ENCODE assay signal across 8 cellular contexts in the genomic region with DNA sequence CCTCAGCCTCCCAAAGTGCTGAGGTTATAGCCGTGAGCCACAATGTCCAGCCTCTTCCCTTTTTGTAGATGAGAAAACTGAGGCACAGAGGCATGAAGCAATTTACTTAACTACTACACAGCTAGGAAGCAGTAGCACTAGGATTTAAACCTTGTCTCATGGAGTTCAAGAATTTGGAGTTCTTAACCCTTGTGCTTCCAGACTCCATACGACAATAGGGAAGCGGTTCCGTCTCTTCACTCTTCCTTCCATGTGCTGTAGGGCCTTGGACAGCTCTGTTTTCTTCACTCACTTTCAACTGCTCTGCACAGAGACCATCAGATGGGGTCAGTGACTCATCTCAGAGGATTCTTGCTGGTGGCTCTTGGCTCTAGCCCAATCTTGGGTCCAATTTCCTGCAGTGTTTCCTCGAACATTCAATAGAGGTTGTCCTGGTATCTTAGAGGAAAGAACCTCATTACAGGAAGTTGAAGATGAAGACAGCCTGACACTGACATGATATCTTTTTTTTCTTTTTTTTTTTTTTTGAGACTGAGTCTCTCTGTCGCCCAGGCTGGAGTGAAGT. TPM values are rescaled to one million over a fixed set of nuclear protein-coding genes. Genes with fewer than 3 reads are reported as not detected.
A peak's percentile ranks its signal among the peaks of the same experiment; 100 is the strongest.
DNase-seq lines count a peak whose midpoint lies in the region; TF ChIP-seq lines count a peak whose summit lies in the region.
"Had no signal": no experiment of that assay in that cellular context is flagged by ENCODE, and none has a peak within 500 bp of the region (broad histone marks: within the 10 kb centered on the region; RNA-seq: fewer than 3 reads in every experiment).

No MANE protein-coding gene starts in this region.

- no peaks in the 10 kb centered on the region for H3K36me3 Mint-ChIP-seq in osteocyte (ENCODE audit: unreplicated experiment)

- no peak for TF ChIP-seq POLR2A in breast epithelium (IDR thresholded peaks at IDR 0.05)
- no peak for TF ChIP-seq POLR2A in ovary (IDR thresholded peaks at IDR 0.05)

- H3K9me3 ChIP-seq in breast epithelium: no peaks in the 10 kb centered on the region
- H3K9me3 ChIP-seq in ovary: no peaks in the 10 kb centered on the region

- H3K4me1 ChIP-seq in breast epithelium: no peaks in the 10 kb centered on the region
- no peaks in the 10 kb centered on the region for H3K4me1 ChIP-seq in ovary (ENCODE audit: insufficient read depth)

- no peaks in the 10 kb centered on the region for H3K27me3 ChIP-seq in breast epithelium
- no peaks in the 10 kb centered on the region for H3K27me3 ChIP-seq in ovary

- H3K27ac ChIP-seq in breast epithelium: peak overlapping the region; percentile 48 to 61
- H3K27ac ChIP-seq in ovary: no peak overlapping the region
- no peak overlapping the region for H3K27ac ChIP-seq in caudate nucleus (ENCODE audit: low read depth, low read length)
- H3K27ac ChIP-seq: KMS-11 had no signal

- no peak overlapping the region for H3K4me3 Mint-ChIP-seq in osteocyte (ENCODE audit: unreplicated experiment)

- TF ChIP-seq CTCF in breast epithelium (IDR thresholded peaks at IDR 0.05) (no peak), osteocyte (IDR thresholded peaks at IDR 0.05) (no peak), ovary (IDR thresholded peaks at IDR 0.05) (no peak)

- H3K4me3 ChIP-seq in breast epithelium: no peak overlapping the region
- no peak overlapping the region for H3K4me3 ChIP-seq in ovary

- H3K27ac Mint-ChIP-seq in osteocyte (ENCODE audit: unreplicated experiment): peak overlapping the region; percentile 19

- peaks cover 13% of the 10 kb centered on the region for H3K4me1 Mint-ChIP-seq in osteocyte (ENCODE audit: unreplicated experiment)

- peak; percentile 72 for DNase-seq in GM04503 (ENCODE audit: low read depth)
- DNase-seq in OCI-M1 (lab: John Stamatoyannopoulos, UW): peak; percentile 95
- peak in 1 of 2 donors; percentile 67 for DNase-seq in breast epithelium (ENCODE audit: low spot score in 2 of 2)
- DNase-seq in osteocyte (ENCODE audit: extremely low spot score, unreplicated experiment): no peak
- no peak for DNase-seq in cortex of kidney (lab: John Stamatoyannopoulos, UW)
- DNase-seq in ovary: no peak
- DNase-seq in caudate nucleus (lab: John Stamatoyannopoulos, UW): no peak

- H3K27me3 Mint-ChIP-seq in osteocyte (ENCODE audit: unreplicated experiment): no peaks in the 10 kb centered on the region

- WGBS in ovary, 3 donors: 31 to 45% (median 33%) methylated on average over 6 of the region's 6 CpGs

- intact Hi-C loops in breast epithelium (cut with DNase I; ENCODE audit: low total_unique reads): no loop called here
- intact Hi-C loops in ovary (cut with DNase I): no loop called here

- no peaks in the 10 kb centered on the region for H3K9me3 Mint-ChIP-seq in osteocyte (ENCODE audit: unreplicated experiment)

- H3K36me3 ChIP-seq in breast epithelium (no peaks in the 10 kb centered on the region), ovary (no peaks in the 10 kb centered on the region)

- no peak for TF ChIP-seq EP300 in ovary (IDR thresholded peaks at IDR 0.05)

RNA-seq across cellular contexts. Expression of a gene that starts 19.3 kb away (rescaled TPM):
- total RNA-seq in breast epithelium: 1 to 10 TPM; 2.3 to 5.7 (median 2.4) TPM
- not detected in 2 replicates for total RNA-seq in osteocyte
- total RNA-seq in ovary: 1 to 10 TPM in 6 of 7 donors, under 1 TPM in 1; 0.95 to 2.9 (median 2.0) TPM
- 10 to 100 TPM in 1 of 2 donors, under 1 TPM in 1; 0.90 to 13.1 TPM for polyA plus RNA-seq in ovary

RNA-seq across cellular contexts. Expression of a gene that starts 34.5 kb away (rescaled TPM):
- total RNA-seq in breast epithelium (10 to 100 TPM; 23.3 to 33.2 (median 29.8) TPM), osteocyte (36.4 and 37.1 TPM in 2 replicates), ovary (10 to 100 TPM; 20.5 to 43.2 (median 38.6) TPM)
- polyA plus RNA-seq in ovary: 10 to 100 TPM; 12.4 to 40.6 TPM

RNA-seq across cellular contexts. Expression of a gene that starts 42.8 kb away (rescaled TPM):
- total RNA-seq in breast epithelium (10 to 100 TPM; 10.7 to 14.7 (median 13.2) TPM), osteocyte (4.3 and 4.8 TPM in 2 replicates), ovary (10 to 100 TPM; 11.9 to 19.2 (median 12.9) TPM)
- polyA plus RNA-seq in ovary: 10 to 100 TPM in 1 of 2 donors, 1 to 10 TPM in 1; 8.4 to 11.4 TPM

RNA-seq across cellular contexts. Expression of a gene that starts 46.2 kb away (rescaled TPM):
- total RNA-seq in breast epithelium (10 to 100 TPM; 28.8 to 44.5 (median 40.6) TPM), osteocyte (41.2 and 42.5 TPM in 2 replicates), ovary (10 to 100 TPM; 13.1 to 38.9 (median 25.6) TPM)
- 10 to 100 TPM; 19.3 to 37.1 TPM for polyA plus RNA-seq in ovary

Comparison
In these comparisons a context has a peak if more than half of its experiments do, and no peak if none do; other contexts are left out.
1. DNase-seq: peak in GM04503 (single experiment) and OCI-M1 (single experiment); none in osteocyte (single experiment), cortex of kidney (single experiment), ovary (0 of 5) and caudate nucleus (0 of 61).
2. H3K27ac ChIP-seq: peak in breast epithelium (2 of 2); none in ovary (0 of 2) and caudate nucleus (single experiment).